26 cellular contexts compared by ENCODE assay signal in genomic region chrX:56130436-56130835, GRCh38.
"Had no signal": no experiment of that assay in that cellular context is flagged by ENCODE, and none has a peak within 500 bp of the region (broad histone marks: within the 10 kb centered on the region; RNA-seq: fewer than 3 reads in every experiment).

No MANE protein-coding gene starts in this region.

- H3K4me3 ChIP-seq: ascending aorta, cardiac muscle cell, heart left ventricle, left ventricle myocardium inferior, pancreas, prostate gland, tibial nerve had no signal

- H3K27me3 ChIP-seq: ascending aorta, cardiac muscle cell, heart left ventricle, tibial nerve had no signal

- ATAC-seq: activated CD4-positive, CD25-positive, alpha-beta regulatory T cell treated with anti-CD3 and anti-CD28 coated beads, Interleukin-2, amount 50 U/mL, for 24 hours; esophagus mucosa; heart left ventricle had no signal

- H3K9me3 ChIP-seq: pancreas, prostate gland had no signal

- H3K27ac ChIP-seq: ascending aorta, cardiac muscle cell, heart left ventricle, left ventricle myocardium inferior, pancreas, prostate gland, tibial nerve, WERI-Rb-1 had no signal

- H3K36me3 ChIP-seq: ascending aorta, cardiac muscle cell, heart left ventricle, left ventricle myocardium inferior, pancreas, prostate gland, tibial nerve, WERI-Rb-1 had no signal

- DNase-seq: activated CD4-positive, alpha-beta memory T cell treated with anti-CD3 and anti-CD28 coated beads, Interleukin-2, amount 10 ng/mL, durations not matched to agents 7 days and 5 days; activated CD4-positive, alpha-beta T cell treated with anti-CD3 and anti-CD28 coated beads, Interleukin-2, amount 10 ng/mL, durations not matched to agents 24 days and 14 days; activated CD8-positive, alpha-beta memory T cell treated with anti-CD3 and anti-CD28 coated beads, Interleukin-2, amount 50 U/mL, for 48 hours; activated gamma-delta T cell; activated naive CD4-positive, alpha-beta T cell treated with anti-CD3 and anti-CD28 coated beads, Interleukin-2, amount 10 ng/mL, durations not matched to agents 7 days and 5 days; activated naive CD8-positive, alpha-beta T cell treated with anti-CD3 and anti-CD28 coated beads, Interleukin-2, amount 10 ng/mL, durations not matched to agents 7 days and 5 days; activated T-cell treated with anti-CD3 and anti-CD28 coated beads, Interleukin-2, amount 50 U/mL, for 24 hours; cerebellar nuclear complex; foreskin fibroblast; heart left ventricle; hypothalamus; immature natural killer cell; left ventricle myocardium inferior; naive B cell; stimulated activated CD4-positive, alpha-beta T cell treated with anti-CD3 and anti-CD28 coated beads, Interleukin-15, amount 100 ng/mL, for 24 hours; stimulated activated CD4-positive, alpha-beta T cell treated with anti-CD3 and anti-CD28 coated beads, Interleukin-2, amount 100 ng/mL, for 24 hours; stimulated activated naive CD4-positive, alpha-beta T cell; T-helper 9 cell; WERI-Rb-1 had no signal

- H3K4me1 ChIP-seq: ascending aorta, heart left ventricle, left ventricle myocardium inferior, pancreas, prostate gland, tibial nerve had no signal
